14 cellular contexts compared by ENCODE assay signal in genomic region chr3:195062866-195063540, GRCh38.
"Had no signal": no experiment of that assay in that cellular context is flagged by ENCODE, and none has a peak within 500 bp of the region (broad histone marks: within the 10 kb centered on the region; RNA-seq: fewer than 3 reads in every experiment).

No MANE protein-coding gene starts in this region.

- H3K4me1 Mint-ChIP-seq: activated CD4-positive, alpha-beta T cell treated with anti-CD3 and anti-CD28 coated beads, Interleukin-2, amount 10 ng/mL, durations not matched to agents 24 days and 14 days had no signal

- H3K9me3 ChIP-seq: breast epithelium, prostate gland had no signal

- DNase-seq: activated CD4-positive, alpha-beta T cell treated with anti-CD3 and anti-CD28 coated beads, Interleukin-2, amount 10 ng/mL, durations not matched to agents 24 days and 14 days; activated CD4-positive, CD25-positive, alpha-beta regulatory T cell; activated CD8-positive, alpha-beta memory T cell treated with anti-CD3 and anti-CD28 coated beads for 24 hours; anterior cingulate cortex; head of caudate nucleus; natural killer cell; occipital lobe; T-helper 2 cell had no signal

- ATAC-seq: sciatic nerve had no signal

- H3K4me3 Mint-ChIP-seq: activated CD4-positive, alpha-beta T cell treated with anti-CD3 and anti-CD28 coated beads, Interleukin-2, amount 10 ng/mL, durations not matched to agents 24 days and 14 days; activated T-helper 1 cell treated with anti-CD3 and anti-CD28 coated beads, Interleukin-12 subunit alpha, Interleukin-12 subunit beta, Interleukin-2, Interleukin-4 antibody, amounts not matched to agents 30 ng/mL and 10 ng/mL and 1 ng/mL, durations not matched to agents 14 hours and 24 hours and 36 hours; memory B cell; natural killer cell had no signal

- H3K4me1 ChIP-seq: breast epithelium, prostate gland had no signal

- H3K4me3 ChIP-seq: breast epithelium, prostate gland had no signal

- H3K36me3 ChIP-seq: breast epithelium, prostate gland had no signal

- H3K9me3 Mint-ChIP-seq: activated CD4-positive, alpha-beta T cell treated with anti-CD3 and anti-CD28 coated beads, Interleukin-2, amount 10 ng/mL, durations not matched to agents 24 days and 14 days; activated T-helper 1 cell treated with anti-CD3 and anti-CD28 coated beads, Interleukin-12 subunit alpha, Interleukin-12 subunit beta, Interleukin-2, Interleukin-4 antibody, amounts not matched to agents 30 ng/mL and 10 ng/mL and 1 ng/mL, durations not matched to agents 14 hours and 24 hours and 36 hours; memory B cell; natural killer cell had no signal

- H3K27me3 Mint-ChIP-seq: activated CD4-positive, alpha-beta T cell treated with anti-CD3 and anti-CD28 coated beads, Interleukin-2, amount 10 ng/mL, durations not matched to agents 24 days and 14 days; memory B cell had no signal

- H3K27me3 ChIP-seq: breast epithelium had no signal

- H3K27ac ChIP-seq: breast epithelium, epithelial cell of prostate, prostate gland had no signal

- H3K36me3 Mint-ChIP-seq: natural killer cell had no signal

- H3K27ac Mint-ChIP-seq: activated CD4-positive, alpha-beta T cell treated with anti-CD3 and anti-CD28 coated beads, Interleukin-2, amount 10 ng/mL, durations not matched to agents 24 days and 14 days; activated T-helper 1 cell treated with anti-CD3 and anti-CD28 coated beads, Interleukin-12 subunit alpha, Interleukin-12 subunit beta, Interleukin-2, Interleukin-4 antibody, amounts not matched to agents 30 ng/mL and 10 ng/mL and 1 ng/mL, durations not matched to agents 14 hours and 24 hours and 36 hours; memory B cell; natural killer cell had no signal
